ENCODE assay signal across 11 cellular contexts in the genomic region with DNA sequence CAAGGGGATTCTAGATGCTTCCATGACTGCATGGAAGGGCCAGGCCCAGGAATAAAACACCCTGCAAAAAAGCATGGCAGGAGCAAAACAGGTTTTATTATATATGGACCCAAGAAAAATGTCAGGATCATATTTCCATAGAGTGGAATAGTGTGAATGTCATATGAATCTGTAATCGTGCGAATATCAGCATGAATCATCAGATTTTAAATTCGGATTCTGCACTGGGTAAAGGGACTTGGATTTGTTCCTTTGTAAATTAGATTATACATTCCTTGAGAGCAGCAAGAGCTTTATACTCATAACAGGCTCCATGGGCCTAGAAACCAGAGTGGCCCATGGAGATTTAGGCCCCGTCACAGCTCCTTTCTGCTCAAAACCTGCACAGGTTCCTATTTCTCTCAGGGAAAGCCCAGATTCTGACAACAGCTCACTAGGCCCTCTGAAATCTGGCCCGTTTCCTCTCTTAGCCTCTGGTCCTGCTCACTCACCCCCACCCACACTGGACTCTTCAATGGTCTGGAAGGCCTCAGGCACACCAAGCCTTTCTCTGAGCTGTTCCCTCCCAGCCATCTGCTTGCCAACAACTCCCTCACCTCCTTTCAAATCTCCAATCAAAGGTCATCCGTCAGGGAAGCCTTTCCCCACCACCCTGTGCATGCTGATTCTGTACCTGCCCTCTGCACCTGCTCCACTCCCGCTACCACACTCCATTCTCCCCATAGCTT.
A peak's percentile ranks its signal among the peaks of the same experiment; 100 is the strongest.
DNase-seq lines count a peak whose midpoint lies in the region; ATAC-seq and TF ChIP-seq lines count a peak whose summit lies in the region.
"Had no signal": no experiment of that assay in that cellular context is flagged by ENCODE, and none has a peak within 500 bp of the region (broad histone marks: within the 10 kb centered on the region; RNA-seq: fewer than 3 reads in every experiment).

No MANE protein-coding gene starts in this region.

- 81 to 83% (median 82%) methylated on average over 7 of the region's 7 CpGs for WGBS in heart left ventricle, 4 donors
- 90% methylated on average over 7 of the region's 7 CpGs for WGBS in suprapubic skin

- H3K4me1 Mint-ChIP-seq in activated CD4-positive, alpha-beta T cell treated with anti-CD3 and anti-CD28 coated beads, Interleukin-2, amount 10 ng/mL, durations not matched to agents 24 days and 14 days: peaks cover 27% of the 10 kb centered on the region
- peaks cover 6% of the 10 kb centered on the region for H3K4me1 Mint-ChIP-seq in activated T-helper 17 cell treated with anti-CD3 and anti-CD28 coated beads, Interleukin-2, amount 50 U/mL, for 72 hours

- ATAC-seq in activated T-helper 17 cell treated with anti-CD3 and anti-CD28 coated beads, Interleukin-2, amount 50 U/mL, for 72 hours (replicated peaks): no peak
- ATAC-seq in heart left ventricle (peak in 3 of 4 donors; percentile 56 to 84 (median 83)), GM18511 (IDR thresholded peaks at IDR 0.05; ENCODE audit: unreplicated experiment) (no peak)

- no peak for DNase-seq in activated CD4-positive, alpha-beta T cell treated with anti-CD3 and anti-CD28 coated beads, Interleukin-2, amount 10 ng/mL, durations not matched to agents 24 days and 14 days
- no peak for DNase-seq in activated CD4-positive, alpha-beta T cell treated with anti-CD3 and anti-CD28 coated beads, Interleukin-2, amount 50 U/mL, for 1 hour
- DNase-seq in heart left ventricle (peak in 2 of 5 donors; percentile 45 to 48), suprapubic skin (ENCODE audit: low spot score in 2 of 2) (no peak), T1000 (lab: John Stamatoyannopoulos, UW) (no peak)
- DNase-seq in stimulated activated naive CD4-positive, alpha-beta T cell treated with Interleukin-2 at 50 U/mL for 16 hours (lab: John Stamatoyannopoulos, UW): no peak
- DNase-seq: esophagus squamous epithelium, NCI-H1092, retina had no signal

- H3K4me1 ChIP-seq in heart left ventricle (peaks cover 0 to 21% (median 11%) of the 10 kb centered on the region in 12 donors), suprapubic skin (peaks cover 17% of the 10 kb centered on the region)

- H3K27me3 ChIP-seq in heart left ventricle (no peaks in the 10 kb centered on the region), suprapubic skin (no peaks in the 10 kb centered on the region)

- peaks cover 0 to 22% (median 0%) of the 10 kb centered on the region in 9 donors for H3K36me3 ChIP-seq in heart left ventricle
- H3K36me3 ChIP-seq in suprapubic skin: no peaks in the 10 kb centered on the region
- H3K36me3 ChIP-seq: esophagus squamous epithelium had no signal

- intact Hi-C loops in activated CD4-positive, alpha-beta T cell treated with anti-CD3 and anti-CD28 coated beads, Interleukin-2, amount 10 ng/mL, durations not matched to agents 24 days and 14 days (cut with micrococcal nuclease): no loop called here
- intact Hi-C loops in heart left ventricle (cut with DNase I): no loop called here

- H3K9me3 Mint-ChIP-seq in activated CD4-positive, alpha-beta T cell treated with anti-CD3 and anti-CD28 coated beads, Interleukin-2, amount 10 ng/mL, durations not matched to agents 24 days and 14 days: peaks cover 5% of the 10 kb centered on the region
- H3K9me3 Mint-ChIP-seq in activated T-helper 17 cell treated with anti-CD3 and anti-CD28 coated beads, Interleukin-2, amount 50 U/mL, for 72 hours: no peaks in the 10 kb centered on the region

- TF ChIP-seq CTCF in heart left ventricle (IDR thresholded peaks at IDR 0.05) (no peak), suprapubic skin (IDR thresholded peaks at IDR 0.05) (no peak)

- no peak for TF ChIP-seq EP300 in suprapubic skin (IDR thresholded peaks at IDR 0.05)

- no peak overlapping the region for H3K4me3 ChIP-seq in heart left ventricle
- H3K4me3 ChIP-seq in suprapubic skin: no peak overlapping the region
- H3K4me3 ChIP-seq: esophagus squamous epithelium had no signal

- no peak for TF ChIP-seq POLR2A in heart left ventricle (IDR thresholded peaks at IDR 0.05)
- no peak for TF ChIP-seq POLR2A in suprapubic skin (IDR thresholded peaks at IDR 0.05)

- H3K9me3 ChIP-seq in heart left ventricle (peaks cover 0 to 13% (median 0%) of the 10 kb centered on the region in 12 donors), suprapubic skin (no peaks in the 10 kb centered on the region)

- no peak overlapping the region for H3K4me3 Mint-ChIP-seq in activated CD4-positive, alpha-beta T cell treated with anti-CD3 and anti-CD28 coated beads, Interleukin-2, amount 10 ng/mL, durations not matched to agents 24 days and 14 days
- H3K4me3 Mint-ChIP-seq in activated T-helper 17 cell treated with anti-CD3 and anti-CD28 coated beads, Interleukin-2, amount 50 U/mL, for 72 hours: no peak overlapping the region

- H3K27ac ChIP-seq in heart left ventricle (peak overlapping the region in 9 of 12 donors; percentile 4 to 80 (median 56)), suprapubic skin (peak overlapping the region; percentile 43)

- peaks cover 6% of the 10 kb centered on the region for H3K36me3 Mint-ChIP-seq in activated CD4-positive, alpha-beta T cell treated with anti-CD3 and anti-CD28 coated beads, Interleukin-2, amount 10 ng/mL, durations not matched to agents 24 days and 14 days (ENCODE audit: low read depth)
- no peaks in the 10 kb centered on the region for H3K36me3 Mint-ChIP-seq in activated T-helper 17 cell treated with anti-CD3 and anti-CD28 coated beads, Interleukin-2, amount 50 U/mL, for 72 hours (ENCODE audit: low read depth)

- peak overlapping the region; percentile 64 for H3K27ac Mint-ChIP-seq in activated CD4-positive, alpha-beta T cell treated with anti-CD3 and anti-CD28 coated beads, Interleukin-2, amount 10 ng/mL, durations not matched to agents 24 days and 14 days
- H3K27ac Mint-ChIP-seq in activated T-helper 17 cell treated with anti-CD3 and anti-CD28 coated beads, Interleukin-2, amount 50 U/mL, for 72 hours: peak overlapping the region; percentile 20

- H3K27me3 Mint-ChIP-seq in activated CD4-positive, alpha-beta T cell treated with anti-CD3 and anti-CD28 coated beads, Interleukin-2, amount 10 ng/mL, durations not matched to agents 24 days and 14 days: no peaks in the 10 kb centered on the region
- H3K27me3 Mint-ChIP-seq in activated T-helper 17 cell treated with anti-CD3 and anti-CD28 coated beads, Interleukin-2, amount 50 U/mL, for 72 hours: no peaks in the 10 kb centered on the region

Comparison
In these comparisons a context has a peak if more than half of its experiments do, and no peak if none do; other contexts are left out.
1. ATAC-seq: peak in heart left ventricle (3 of 4); none in activated T-helper 17 cell treated with anti-CD3 and anti-CD28 coated beads, Interleukin-2, amount 50 U/mL, for 72 hours (single experiment) and GM18511 (single experiment).